ENCODE assay signal across 1 cellular context in genomic region chr1:195847957-195848875, GRCh38.
TF ChIP-seq lines count a peak whose summit lies in the region.

No MANE protein-coding gene starts in this region.

TF ChIP-seq in WTC11, 78 proteins besides CTCF, POLR2A, EP300 and RAD21 (continued from another document):
- TF ChIP-seq AFF4 (CRISPR knock-in tag; IDR thresholded peaks at IDR 0.05; ENCODE audit: borderline replicate concordance) (peak; percentile 87; the same call in 1 of the 2 replicates), IRF1 (CRISPR knock-in tag; IDR thresholded peaks at IDR 0.05) (peak; percentile 97), NFE2L1 (CRISPR knock-in tag; IDR thresholded peaks at IDR 0.05) (peak; percentile 82), AR (CRISPR knock-in tag; IDR thresholded peaks at IDR 0.05) (0 out of 2 replicates have a peak, but pooled peaks have one; percentile 22), ZNF532 (CRISPR knock-in tag; IDR thresholded peaks at IDR 0.05; ENCODE audit: borderline replicate concordance) (peak; percentile 40; the same call in 1 of the 2 replicates)
